In genomic region chr1:181556606-181557005, GRCh38 we compare ENCODE assay signal across 30 cellular contexts.
"Had no signal": no experiment of that assay in that cellular context is flagged by ENCODE, and none has a peak within 500 bp of the region (broad histone marks: within the 10 kb centered on the region; RNA-seq: fewer than 3 reads in every experiment).

No MANE protein-coding gene starts in this region.

- H3K4me3 Mint-ChIP-seq: activated CD4-positive, alpha-beta memory T cell treated with anti-CD3 and anti-CD28 coated beads for 36 hours; activated CD4-positive, alpha-beta T cell treated with anti-CD3 and anti-CD28 coated beads for 36 hours; activated CD4-positive, alpha-beta T cell treated with anti-CD3 and anti-CD28 coated beads, Interleukin-2, amount 10 ng/mL, durations not matched to agents 24 days and 14 days; activated CD8-positive, alpha-beta memory T cell treated with anti-CD3 and anti-CD28 coated beads, Interleukin-2, amount 10 ng/mL, durations not matched to agents 7 days and 5 days; activated CD8-positive, alpha-beta T cell treated with anti-CD3 and anti-CD28 coated beads, Interleukin-2, amount 10 ng/mL, durations not matched to agents 7 days and 5 days; activated naive CD4-positive, alpha-beta T cell treated with anti-CD3 and anti-CD28 coated beads, Interleukin-2, amount 10 ng/mL, durations not matched to agents 7 days and 5 days; activated naive CD8-positive, alpha-beta T cell treated with anti-CD3 and anti-CD28 coated beads, Interleukin-2, amount 10 ng/mL, durations not matched to agents 7 days and 5 days; activated T-helper 1 cell treated with anti-CD3 and anti-CD28 coated beads, Interleukin-12 subunit alpha, Interleukin-12 subunit beta, Interleukin-2, Interleukin-4 antibody, amounts not matched to agents 30 ng/mL and 10 ng/mL and 1 ng/mL, durations not matched to agents 14 hours and 24 hours and 36 hours; brain; central memory CD8-positive, alpha-beta T cell; dendritic cell treated with granulocyte-macrophage colony-stimulating factor and Interleukin-4, amounts not matched to agents 40 ng/mL and 50 ng/mL, for 4 days; endodermal cell had no signal

- DNase-seq: activated CD4-positive, alpha-beta memory T cell treated with anti-CD3 and anti-CD28 coated beads for 36 hours; activated CD4-positive, alpha-beta T cell treated with anti-CD3 and anti-CD28 coated beads for 36 hours; activated CD4-positive, alpha-beta T cell treated with anti-CD3 and anti-CD28 coated beads, Interleukin-2, amount 10 ng/mL, durations not matched to agents 24 days and 14 days; activated CD4-positive, CD25-positive, alpha-beta regulatory T cell; activated CD4-positive, CD25-positive, alpha-beta regulatory T cell treated with anti-CD3 and anti-CD28 coated beads, Interleukin-2, amount 50 U/mL, for 72 hours; activated CD8-positive, alpha-beta memory T cell treated with anti-CD3 and anti-CD28 coated beads, Interleukin-2, amount 10 ng/mL, durations not matched to agents 7 days and 5 days; activated CD8-positive, alpha-beta memory T cell treated with anti-CD3 and anti-CD28 coated beads, Interleukin-2, amount 50 U/mL, for 4 hours; activated CD8-positive, alpha-beta T cell treated with anti-CD3 and anti-CD28 coated beads, Interleukin-2, amount 10 ng/mL, durations not matched to agents 7 days and 5 days; activated effector memory CD4-positive, alpha-beta T cell treated with anti-CD3 and anti-CD28 coated beads, Interleukin-2, amount 50 U/mL, for 16 hours; activated naive CD4-positive, alpha-beta T cell treated with anti-CD3 and anti-CD28 coated beads, Interleukin-2, amount 10 ng/mL, durations not matched to agents 7 days and 5 days; activated naive CD8-positive, alpha-beta T cell treated with anti-CD3 and anti-CD28 coated beads, Interleukin-2, amount 10 ng/mL, durations not matched to agents 7 days and 5 days; activated T-cell treated with anti-CD3 and anti-CD28 coated beads, Interleukin-2, amount 50 U/mL, for 1 hour; activated T-cell treated with anti-CD3 and anti-CD28 coated beads, Interleukin-2, amount 50 U/mL, for 48 hours; dorsolateral prefrontal cortex; effector memory CD4-positive, alpha-beta T cell; endodermal cell; foreskin fibroblast; T-helper 2 cell had no signal

- H3K9me3 ChIP-seq: ascending aorta, breast epithelium, gastroesophageal sphincter had no signal

- H3K4me1 ChIP-seq: ascending aorta, breast epithelium had no signal

- H3K4me1 Mint-ChIP-seq: activated CD4-positive, alpha-beta T cell treated with anti-CD3 and anti-CD28 coated beads for 36 hours; activated CD4-positive, alpha-beta T cell treated with anti-CD3 and anti-CD28 coated beads, Interleukin-2, amount 10 ng/mL, durations not matched to agents 24 days and 14 days; activated CD8-positive, alpha-beta memory T cell treated with anti-CD3 and anti-CD28 coated beads, Interleukin-2, amount 10 ng/mL, durations not matched to agents 7 days and 5 days; activated naive CD4-positive, alpha-beta T cell treated with anti-CD3 and anti-CD28 coated beads, Interleukin-2, amount 10 ng/mL, durations not matched to agents 7 days and 5 days; activated naive CD8-positive, alpha-beta T cell treated with anti-CD3 and anti-CD28 coated beads, Interleukin-2, amount 10 ng/mL, durations not matched to agents 7 days and 5 days; central memory CD8-positive, alpha-beta T cell; endodermal cell had no signal

- H3K36me3 ChIP-seq: ascending aorta, breast epithelium, cardiac muscle cell, gastroesophageal sphincter had no signal

- ATAC-seq: activated CD4-positive, alpha-beta T cell treated with anti-CD3 and anti-CD28 coated beads for 36 hours; activated CD8-positive, alpha-beta memory T cell treated with anti-CD3 and anti-CD28 coated beads, Interleukin-2, amount 10 ng/mL, durations not matched to agents 7 days and 5 days; activated CD8-positive, alpha-beta T cell treated with anti-CD3 and anti-CD28 coated beads, Interleukin-2, amount 10 ng/mL, durations not matched to agents 7 days and 5 days; activated naive CD4-positive, alpha-beta T cell treated with anti-CD3 and anti-CD28 coated beads, Interleukin-2, amount 50 U/mL, for 72 hours; esophagus mucosa; gastroesophageal sphincter had no signal

- H3K27ac ChIP-seq: ascending aorta, breast epithelium, cardiac muscle cell, coronary artery, gastroesophageal sphincter had no signal

- H3K27me3 ChIP-seq: ascending aorta, breast epithelium, dorsolateral prefrontal cortex, gastroesophageal sphincter had no signal

- H3K36me3 Mint-ChIP-seq: activated CD4-positive, alpha-beta memory T cell treated with anti-CD3 and anti-CD28 coated beads for 36 hours; activated CD8-positive, alpha-beta memory T cell treated with anti-CD3 and anti-CD28 coated beads, Interleukin-2, amount 10 ng/mL, durations not matched to agents 7 days and 5 days; activated naive CD4-positive, alpha-beta T cell treated with anti-CD3 and anti-CD28 coated beads, Interleukin-2, amount 10 ng/mL, durations not matched to agents 7 days and 5 days; activated naive CD4-positive, alpha-beta T cell treated with anti-CD3 and anti-CD28 coated beads, Interleukin-2, amount 50 U/mL, for 72 hours; activated naive CD8-positive, alpha-beta T cell treated with anti-CD3 and anti-CD28 coated beads, Interleukin-2, amount 10 ng/mL, durations not matched to agents 7 days and 5 days; brain had no signal

- H3K27ac Mint-ChIP-seq: activated CD4-positive, alpha-beta memory T cell treated with anti-CD3 and anti-CD28 coated beads for 36 hours; activated CD4-positive, alpha-beta T cell treated with anti-CD3 and anti-CD28 coated beads for 36 hours; activated CD4-positive, alpha-beta T cell treated with anti-CD3 and anti-CD28 coated beads, Interleukin-2, amount 10 ng/mL, durations not matched to agents 24 days and 14 days; activated CD8-positive, alpha-beta memory T cell treated with anti-CD3 and anti-CD28 coated beads, Interleukin-2, amount 10 ng/mL, durations not matched to agents 7 days and 5 days; activated CD8-positive, alpha-beta T cell treated with anti-CD3 and anti-CD28 coated beads, Interleukin-2, amount 10 ng/mL, durations not matched to agents 7 days and 5 days; activated naive CD4-positive, alpha-beta T cell treated with anti-CD3 and anti-CD28 coated beads, Interleukin-2, amount 10 ng/mL, durations not matched to agents 7 days and 5 days; activated naive CD4-positive, alpha-beta T cell treated with anti-CD3 and anti-CD28 coated beads, Interleukin-2, amount 50 U/mL, for 72 hours; activated naive CD8-positive, alpha-beta T cell treated with anti-CD3 and anti-CD28 coated beads, Interleukin-2, amount 10 ng/mL, durations not matched to agents 7 days and 5 days; activated T-helper 1 cell treated with anti-CD3 and anti-CD28 coated beads, Interleukin-12 subunit alpha, Interleukin-12 subunit beta, Interleukin-2, Interleukin-4 antibody, amounts not matched to agents 30 ng/mL and 10 ng/mL and 1 ng/mL, durations not matched to agents 14 hours and 24 hours and 36 hours; activated T-helper 2 cell treated with anti-CD3 and anti-CD28 coated beads, Interferon-gamma antibody, Interleukin-2, Interleukin-4, amounts not matched to agents 10 μg/mL and 5 μg/mL and 100 μg/mL, durations not matched to agents 14 hours and 24 hours and 36 hours; brain; dendritic cell treated with granulocyte-macrophage colony-stimulating factor and Interleukin-4, amounts not matched to agents 40 ng/mL and 50 ng/mL, for 4 days; endodermal cell had no signal

- H3K27me3 Mint-ChIP-seq: activated CD4-positive, alpha-beta memory T cell treated with anti-CD3 and anti-CD28 coated beads for 36 hours; activated CD4-positive, alpha-beta T cell treated with anti-CD3 and anti-CD28 coated beads for 36 hours; activated naive CD4-positive, alpha-beta T cell treated with anti-CD3 and anti-CD28 coated beads, Interleukin-2, amount 10 ng/mL, durations not matched to agents 7 days and 5 days; brain; central memory CD8-positive, alpha-beta T cell had no signal

- H3K9me3 Mint-ChIP-seq: activated CD4-positive, alpha-beta memory T cell treated with anti-CD3 and anti-CD28 coated beads for 36 hours; activated CD4-positive, alpha-beta T cell treated with anti-CD3 and anti-CD28 coated beads, Interleukin-2, amount 10 ng/mL, durations not matched to agents 24 days and 14 days; activated naive CD4-positive, alpha-beta T cell treated with anti-CD3 and anti-CD28 coated beads, Interleukin-2, amount 10 ng/mL, durations not matched to agents 7 days and 5 days; activated naive CD4-positive, alpha-beta T cell treated with anti-CD3 and anti-CD28 coated beads, Interleukin-2, amount 50 U/mL, for 72 hours; activated naive CD8-positive, alpha-beta T cell treated with anti-CD3 and anti-CD28 coated beads, Interleukin-2, amount 10 ng/mL, durations not matched to agents 7 days and 5 days; activated T-helper 1 cell treated with anti-CD3 and anti-CD28 coated beads, Interleukin-12 subunit alpha, Interleukin-12 subunit beta, Interleukin-2, Interleukin-4 antibody, amounts not matched to agents 30 ng/mL and 10 ng/mL and 1 ng/mL, durations not matched to agents 14 hours and 24 hours and 36 hours; activated T-helper 2 cell treated with anti-CD3 and anti-CD28 coated beads, Interferon-gamma antibody, Interleukin-2, Interleukin-4, amounts not matched to agents 10 μg/mL and 5 μg/mL and 100 μg/mL, durations not matched to agents 14 hours and 24 hours and 36 hours; brain; central memory CD8-positive, alpha-beta T cell; dendritic cell treated with granulocyte-macrophage colony-stimulating factor and Interleukin-4, amounts not matched to agents 40 ng/mL and 50 ng/mL, for 4 days; endodermal cell had no signal

- H3K4me3 ChIP-seq: ascending aorta, breast epithelium, cardiac muscle cell, coronary artery, dorsolateral prefrontal cortex, gastroesophageal sphincter had no signal
